In the genomic region with DNA sequence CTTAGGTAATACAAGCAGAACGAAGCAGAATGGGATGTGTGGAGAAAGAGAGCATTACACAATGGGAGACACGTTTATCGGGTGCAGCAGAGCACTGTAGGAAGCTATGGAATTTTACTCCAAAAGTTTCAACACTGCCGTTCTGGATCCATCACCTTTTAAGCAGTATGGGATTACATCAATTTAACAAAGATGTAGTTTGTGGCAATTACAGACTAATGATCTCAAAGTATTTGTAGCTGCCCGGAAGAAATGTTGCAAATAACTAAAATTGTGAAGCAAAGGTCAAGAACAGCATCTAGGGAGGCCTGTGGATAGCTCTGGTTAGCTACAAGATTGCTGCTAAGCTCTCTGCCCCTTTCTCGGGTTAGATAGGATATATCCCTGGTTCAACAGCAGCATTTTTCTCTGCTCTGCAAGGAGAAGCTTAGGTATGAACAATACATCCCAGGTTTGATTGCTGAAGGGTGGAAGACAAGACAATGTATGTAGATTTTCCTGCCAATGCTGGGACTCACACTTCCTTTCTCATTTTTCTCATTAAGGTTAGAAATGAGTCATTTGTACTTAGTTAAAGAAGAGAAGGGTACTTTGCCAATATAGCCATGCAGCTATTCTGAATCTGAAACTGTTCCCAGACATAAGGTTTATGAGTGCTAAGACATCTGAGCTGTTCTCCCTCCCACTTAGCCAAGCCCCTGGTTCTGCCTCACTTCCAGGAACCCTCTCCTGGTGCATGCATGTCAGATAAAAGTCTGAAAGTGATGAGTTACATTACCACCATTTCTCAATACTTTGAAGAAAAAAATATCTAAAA, we compare ENCODE assay signal across 9 cellular contexts.
A peak's percentile ranks its signal among the peaks of the same experiment; 100 is the strongest.
DNase-seq lines count a peak whose midpoint lies in the region; ATAC-seq and TF ChIP-seq lines count a peak whose summit lies in the region.
"Had no signal": no experiment of that assay in that cellular context is flagged by ENCODE, and none has a peak within 500 bp of the region (broad histone marks: within the 10 kb centered on the region; RNA-seq: fewer than 3 reads in every experiment).

No MANE protein-coding gene starts in this region.

- peak overlapping the region; percentile 53; the same call in 1 of the 2 replicates for H2BK20ac ChIP-seq in IMR-90 (ENCODE audit: low read depth, low read length)

- peak; percentile 96 to 97 for ATAC-seq in natural killer cell treated with Interleukin-12 subunit alpha and Interleukin-12 subunit beta and Interleukin-15 and Interleukin-18, amount 100 ng/mL, for 72 hours
- ATAC-seq in natural killer cell (no peak), IMR-90 (ENCODE audit: low read depth) (peak; percentile 67)
- peak; percentile 94 for ATAC-seq in stimulated activated naive CD8-positive, alpha-beta T cell treated with anti-CD3 and anti-CD28 coated beads, Interleukin-15, amount 100 ng/mL, for 72 hours

- peak overlapping the region; percentile 20 for H2AK9ac ChIP-seq in IMR-90 (replicated peaks; ENCODE audit: low read depth, low read length, poor library complexity)

- TF ChIP-seq POLR2A in IMR-90 (IDR thresholded peaks at IDR 0.05; ENCODE audit: low read depth, low read length) (no peak), prostate gland (IDR thresholded peaks at IDR 0.05) (no peak)

- no peak overlapping the region; the same call in 1 of the 2 replicates for H3K56ac ChIP-seq in IMR-90 (ENCODE audit: extremely low read depth, insufficient read depth, low read length)

- CTCF ChIA-PET in IMR-90 (lab: Yijun Ruan, JAX): no interaction called here

- H4K5ac ChIP-seq in IMR-90 (ENCODE audit: low read depth, low read length): peak overlapping the region; percentile 54

- H3K4me3 ChIP-seq in IMR-90 (ENCODE audit: insufficient read depth, low read depth, low read length) (no peak overlapping the region), fibroblast of mammary gland (ENCODE audit: control insufficient read depth, low read depth, low read length) (no peak overlapping the region), prostate gland (no peak overlapping the region)
- H3K4me3 ChIP-seq: skin epidermis had no signal

- peak overlapping the region; percentile 54 for H2BK15ac ChIP-seq in IMR-90 (ENCODE audit: low read depth, low read length)

- dilution Hi-C loops in IMR-90 (cut with HindIII; ENCODE audit: low sequenced_read_pairs, unreplicated experiment): no loop called here

- no peak for TF ChIP-seq CTCF in natural killer cell (IDR thresholded peaks at IDR 0.05)
- no peak for TF ChIP-seq CTCF in IMR-90 (conservative IDR thresholded peaks at IDR 0.05; ENCODE audit: low read depth, low read length)
- peak; percentile 9 for TF ChIP-seq CTCF in fibroblast of mammary gland (conservative IDR thresholded peaks at IDR 0.05; ENCODE audit: control insufficient read depth, insufficient read depth, low read depth, low read length)
- no peak for TF ChIP-seq CTCF in prostate gland (IDR thresholded peaks at IDR 0.05)

- peak overlapping the region; percentile 47; the same call in 1 of the 2 replicates for H2BK120ac ChIP-seq in IMR-90 (ENCODE audit: low read depth, low read length)

- H3K4me1 ChIP-seq in IMR-90 (ENCODE audit: control insufficient read depth, insufficient read depth, low read length) (peaks cover 15% of the 10 kb centered on the region), prostate gland (replicated peaks) (no peaks in the 10 kb centered on the region)

- no peak overlapping the region for H3K9ac ChIP-seq in IMR-90 (ENCODE audit: low read depth, low read length)

- POLR2A ChIA-PET in IMR-90 (lab: Charles Lee; ENCODE audit: unreplicated experiment): no interaction called here

- H3K27me3 ChIP-seq in IMR-90 (ENCODE audit: control insufficient read depth, insufficient read depth, low read length) (no peaks in the 10 kb centered on the region), prostate gland (replicated peaks; ENCODE audit: insufficient read depth) (no peaks in the 10 kb centered on the region)

- WGBS in IMR-90 (ENCODE audit: extremely low coverage in 2 of 2, insufficient read length in 1 of 2), 2 experiments: 20% methylated on average over 1 of the region's 6 CpGs; no CpG with 5 or more reads in 1 of the 2 experiments
- 64% methylated on average over 6 of the region's 6 CpGs for WGBS in prostate gland

- H3K27ac ChIP-seq in IMR-90 (ENCODE audit: insufficient read depth, low read length): peak overlapping the region; percentile 79; the same call in 1 of the 2 replicates
- no peak overlapping the region for H3K27ac ChIP-seq in prostate gland

- no peaks in the 10 kb centered on the region for H3K9me3 ChIP-seq in IMR-90 (ENCODE audit: control insufficient read depth, insufficient read depth, low read length)
- no peaks in the 10 kb centered on the region for H3K9me3 ChIP-seq in prostate gland

- peaks cover 9% of the 10 kb centered on the region for H3K9me3 Mint-ChIP-seq in natural killer cell treated with Interleukin-12 subunit alpha and Interleukin-12 subunit beta and Interleukin-15 and Interleukin-18, amount 100 ng/mL, for 72 hours
- H3K9me3 Mint-ChIP-seq in natural killer cell: no peaks in the 10 kb centered on the region
- peaks cover 0 to 10% of the 10 kb centered on the region in 2 donors for H3K9me3 Mint-ChIP-seq in stimulated activated naive CD8-positive, alpha-beta T cell treated with anti-CD3 and anti-CD28 coated beads, Interleukin-15, amount 100 ng/mL, for 72 hours

- H2AK5ac ChIP-seq in IMR-90 (ENCODE audit: low read depth, low read length): no peak overlapping the region

- peak overlapping the region; percentile 17 to 72; a peak in 3 of 4 replicates for H4K8ac ChIP-seq in IMR-90 (ENCODE audit: low read depth in 2 of 2, low read length in 2 of 2)

- peak; percentile 6; the same call in 1 of the 2 replicates for TF ChIP-seq RAD21 in IMR-90 (IDR thresholded peaks at IDR 0.05; ENCODE audit: low read length)

- no peaks in the 10 kb centered on the region for H4K20me1 ChIP-seq in IMR-90 (ENCODE audit: insufficient read depth, low read length)

- H2AFZ ChIP-seq in IMR-90 (replicated peaks; ENCODE audit: low read length, poor library complexity): no peak overlapping the region

- H3K27me3 Mint-ChIP-seq in natural killer cell treated with Interleukin-12 subunit alpha and Interleukin-12 subunit beta and Interleukin-15 and Interleukin-18, amount 100 ng/mL, for 72 hours: no peaks in the 10 kb centered on the region
- peaks cover 0 to 4% of the 10 kb centered on the region in 2 donors for H3K27me3 Mint-ChIP-seq in natural killer cell (ENCODE audit: low read depth in 2 of 2)
- no peaks in the 10 kb centered on the region for H3K27me3 Mint-ChIP-seq in stimulated activated naive CD8-positive, alpha-beta T cell treated with anti-CD3 and anti-CD28 coated beads, Interleukin-15, amount 100 ng/mL, for 72 hours

- peak overlapping the region; percentile 15; the same call in 1 of the 2 replicates for H4K91ac ChIP-seq in IMR-90 (ENCODE audit: insufficient read depth, low read depth, low read length)

- H3K18ac ChIP-seq in IMR-90 (ENCODE audit: low read depth, low read length): peak overlapping the region; percentile 62

- peaks cover 4% of the 10 kb centered on the region for H3K9me1 ChIP-seq in IMR-90 (ENCODE audit: insufficient read depth, low read length)

- H3K23ac ChIP-seq in IMR-90 (ENCODE audit: low read depth, low read length): peak overlapping the region; percentile 51; the same call in 1 of the 2 replicates

- BruUV-seq in IMR-90 (replicated peaks; lab: Mats Ljungman, UMichigan): no TSS peak

- peak overlapping the region; percentile 49; the same call in 1 of the 2 replicates for H3K4ac ChIP-seq in IMR-90 (ENCODE audit: low read depth, low read length)

- intact Hi-C loops in natural killer cell (cut with micrococcal nuclease): no loop called here
- intact Hi-C loops in IMR-90 (cut with micrococcal nuclease): loop anchor here (2.0 kb wide), 1 partner anchor 74 kb away; the partner anchor contains the start of gene HIF1A
- intact Hi-C loops in prostate gland (cut with DNase I): loop anchor here (10.0 kb wide), 1 partner anchor 74 kb away; the partner anchor contains the start of gene HIF1A

- no peaks in the 10 kb centered on the region for H3K36me3 ChIP-seq in IMR-90 (ENCODE audit: control insufficient read depth, insufficient read depth, low read length)
- H3K36me3 ChIP-seq in prostate gland: no peaks in the 10 kb centered on the region

- H3K4me1 Mint-ChIP-seq in natural killer cell treated with Interleukin-12 subunit alpha and Interleukin-12 subunit beta and Interleukin-15 and Interleukin-18, amount 100 ng/mL, for 72 hours (ENCODE audit: low read depth in 2 of 2): peaks cover 48 to 58% of the 10 kb centered on the region in 2 donors
- no peaks in the 10 kb centered on the region for H3K4me1 Mint-ChIP-seq in natural killer cell
- H3K4me1 Mint-ChIP-seq in stimulated activated naive CD8-positive, alpha-beta T cell treated with anti-CD3 and anti-CD28 coated beads, Interleukin-15, amount 100 ng/mL, for 72 hours: peaks cover 78% of the 10 kb centered on the region

- H3K4me2 ChIP-seq in IMR-90 (ENCODE audit: low read depth, low read length): peak overlapping the region; percentile 57

- peak overlapping the region; percentile 43; the same call in 1 of the 2 replicates for H3K14ac ChIP-seq in IMR-90 (replicated peaks; ENCODE audit: low read depth, low read length)

- in situ Hi-C loops in IMR-90 (cut with MboI; ENCODE audit: low sequenced_read_pairs): no loop called here

- peak overlapping the region; percentile 66 for H3K4me3 Mint-ChIP-seq in natural killer cell treated with Interleukin-12 subunit alpha and Interleukin-12 subunit beta and Interleukin-15 and Interleukin-18, amount 100 ng/mL, for 72 hours
- H3K4me3 Mint-ChIP-seq in natural killer cell: no peak overlapping the region
- peak overlapping the region; percentile 2 to 36 for H3K4me3 Mint-ChIP-seq in stimulated activated naive CD8-positive, alpha-beta T cell treated with anti-CD3 and anti-CD28 coated beads, Interleukin-15, amount 100 ng/mL, for 72 hours

- peak overlapping the region; percentile 93 for H2BK5ac ChIP-seq in IMR-90 (ENCODE audit: low read depth, low read length, poor library complexity, severe bottlenecking)

- H3K27ac Mint-ChIP-seq in natural killer cell treated with Interleukin-12 subunit alpha and Interleukin-12 subunit beta and Interleukin-15 and Interleukin-18, amount 100 ng/mL, for 72 hours: peak overlapping the region; percentile 84 to 98
- no peak overlapping the region for H3K27ac Mint-ChIP-seq in natural killer cell
- H3K27ac Mint-ChIP-seq in stimulated activated naive CD8-positive, alpha-beta T cell treated with anti-CD3 and anti-CD28 coated beads, Interleukin-15, amount 100 ng/mL, for 72 hours: peak overlapping the region in 1 of 2 donors; percentile 45

- peaks cover 15% of the 10 kb centered on the region for H3K36me3 Mint-ChIP-seq in natural killer cell treated with Interleukin-12 subunit alpha and Interleukin-12 subunit beta and Interleukin-15 and Interleukin-18, amount 100 ng/mL, for 72 hours
- H3K36me3 Mint-ChIP-seq in natural killer cell: no peaks in the 10 kb centered on the region

- peaks cover 0 to 8% of the 10 kb centered on the region in 2 experiments; a peak in 2 of 4 replicates for H3K79me1 ChIP-seq in IMR-90 (ENCODE audit: low read depth in 1 of 2, low read length in 2 of 2)

- DNase-seq in natural killer cell treated with Interleukin-12 subunit alpha and Interleukin-12 subunit beta and Interleukin-15 and Interleukin-18, amount 100 ng/mL, for 72 hours (ENCODE audit: low spot score): peak; percentile 83
- DNase-seq in natural killer cell (no peak), IMR-90 (peak; percentile 89), fibroblast of mammary gland (ENCODE audit: low read depth) (peak; percentile 99), foreskin melanocyte (no peak), NCI-H1417 treated with DMSO at 0.1 percent for 48 hours (lab: John Stamatoyannopoulos, UW) (no peak), prostate gland (ENCODE audit: low spot score) (no peak)
- peak in 1 of 2 donors; percentile 55 for DNase-seq in stimulated activated naive CD8-positive, alpha-beta T cell treated with anti-CD3 and anti-CD28 coated beads, Interleukin-15, amount 100 ng/mL, for 72 hours

Comparison
In these comparisons a context has a peak if more than half of its experiments do, and no peak if none do; other contexts are left out.
1. ATAC-seq: peak in natural killer cell treated with Interleukin-12 subunit alpha and Interleukin-12 subunit beta and Interleukin-15 and Interleukin-18, amount 100 ng/mL, for 72 hours (2 of 2), IMR-90 (single experiment) and stimulated activated naive CD8-positive, alpha-beta T cell treated with anti-CD3 and anti-CD28 coated beads, Interleukin-15, amount 100 ng/mL, for 72 hours (single experiment); none in natural killer cell (0 of 3).
2. DNase-seq: peak in natural killer cell treated with Interleukin-12 subunit alpha and Interleukin-12 subunit beta and Interleukin-15 and Interleukin-18, amount 100 ng/mL, for 72 hours (single experiment), IMR-90 (single experiment) and fibroblast of mammary gland (single experiment); none in natural killer cell (single experiment), foreskin melanocyte (single experiment), NCI-H1417 treated with DMSO at 0.1 percent for 48 hours (single experiment) and prostate gland (single experiment).
3. H3K27ac Mint-ChIP-seq: peak in natural killer cell treated with Interleukin-12 subunit alpha and Interleukin-12 subunit beta and Interleukin-15 and Interleukin-18, amount 100 ng/mL, for 72 hours (2 of 2); none in natural killer cell (0 of 2).